1 cellular context compared by ENCODE assay signal in the genomic region with DNA sequence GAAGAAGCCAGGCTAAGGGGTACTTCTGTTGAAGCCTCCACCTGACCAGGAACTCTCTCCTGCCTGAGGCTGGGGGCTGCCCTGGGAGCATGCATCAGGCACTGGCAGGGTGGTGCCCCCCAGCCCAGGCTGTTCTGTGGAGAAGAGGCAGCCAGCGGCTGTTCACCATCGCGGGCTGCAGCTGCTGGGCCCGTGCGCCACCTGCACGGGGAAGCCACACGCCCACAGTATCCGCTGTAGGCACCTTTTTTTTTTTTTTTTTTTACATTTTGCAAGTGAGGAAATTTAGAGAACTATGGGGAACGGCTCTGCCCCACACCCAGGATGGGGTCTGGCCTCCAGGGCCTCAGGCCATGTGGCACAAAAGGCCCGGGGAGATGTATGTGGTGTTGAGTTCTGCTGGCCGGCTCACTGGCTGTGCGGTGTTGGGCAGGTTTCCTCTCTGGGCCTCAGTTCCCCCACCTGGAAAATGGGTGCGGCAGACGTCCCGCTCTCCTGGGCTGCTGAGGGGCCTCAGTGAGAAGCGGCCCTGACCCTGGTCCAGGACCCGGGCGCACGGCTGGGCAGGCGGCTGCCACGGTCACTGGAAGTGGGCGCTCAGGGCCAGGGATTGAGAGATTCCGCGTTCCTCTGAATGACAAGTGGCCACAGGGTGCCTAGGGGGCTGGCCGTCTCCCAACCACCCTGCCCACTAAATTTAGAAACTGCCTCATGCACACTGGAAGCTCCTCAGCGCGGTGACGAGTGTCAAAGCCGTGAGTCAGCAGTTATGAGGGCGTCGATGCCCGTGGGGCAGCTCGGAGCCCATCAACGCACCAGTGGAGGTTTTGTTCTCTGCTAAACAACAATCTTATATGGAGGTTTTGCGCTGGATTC.
TF ChIP-seq lines count a peak whose summit lies in the region.

No MANE protein-coding gene starts in this region.

TF ChIP-seq in GM23338, 12 proteins besides CTCF, POLR2A, EP300 and RAD21 (continued from another document):
- TF ChIP-seq, protein P1, sequence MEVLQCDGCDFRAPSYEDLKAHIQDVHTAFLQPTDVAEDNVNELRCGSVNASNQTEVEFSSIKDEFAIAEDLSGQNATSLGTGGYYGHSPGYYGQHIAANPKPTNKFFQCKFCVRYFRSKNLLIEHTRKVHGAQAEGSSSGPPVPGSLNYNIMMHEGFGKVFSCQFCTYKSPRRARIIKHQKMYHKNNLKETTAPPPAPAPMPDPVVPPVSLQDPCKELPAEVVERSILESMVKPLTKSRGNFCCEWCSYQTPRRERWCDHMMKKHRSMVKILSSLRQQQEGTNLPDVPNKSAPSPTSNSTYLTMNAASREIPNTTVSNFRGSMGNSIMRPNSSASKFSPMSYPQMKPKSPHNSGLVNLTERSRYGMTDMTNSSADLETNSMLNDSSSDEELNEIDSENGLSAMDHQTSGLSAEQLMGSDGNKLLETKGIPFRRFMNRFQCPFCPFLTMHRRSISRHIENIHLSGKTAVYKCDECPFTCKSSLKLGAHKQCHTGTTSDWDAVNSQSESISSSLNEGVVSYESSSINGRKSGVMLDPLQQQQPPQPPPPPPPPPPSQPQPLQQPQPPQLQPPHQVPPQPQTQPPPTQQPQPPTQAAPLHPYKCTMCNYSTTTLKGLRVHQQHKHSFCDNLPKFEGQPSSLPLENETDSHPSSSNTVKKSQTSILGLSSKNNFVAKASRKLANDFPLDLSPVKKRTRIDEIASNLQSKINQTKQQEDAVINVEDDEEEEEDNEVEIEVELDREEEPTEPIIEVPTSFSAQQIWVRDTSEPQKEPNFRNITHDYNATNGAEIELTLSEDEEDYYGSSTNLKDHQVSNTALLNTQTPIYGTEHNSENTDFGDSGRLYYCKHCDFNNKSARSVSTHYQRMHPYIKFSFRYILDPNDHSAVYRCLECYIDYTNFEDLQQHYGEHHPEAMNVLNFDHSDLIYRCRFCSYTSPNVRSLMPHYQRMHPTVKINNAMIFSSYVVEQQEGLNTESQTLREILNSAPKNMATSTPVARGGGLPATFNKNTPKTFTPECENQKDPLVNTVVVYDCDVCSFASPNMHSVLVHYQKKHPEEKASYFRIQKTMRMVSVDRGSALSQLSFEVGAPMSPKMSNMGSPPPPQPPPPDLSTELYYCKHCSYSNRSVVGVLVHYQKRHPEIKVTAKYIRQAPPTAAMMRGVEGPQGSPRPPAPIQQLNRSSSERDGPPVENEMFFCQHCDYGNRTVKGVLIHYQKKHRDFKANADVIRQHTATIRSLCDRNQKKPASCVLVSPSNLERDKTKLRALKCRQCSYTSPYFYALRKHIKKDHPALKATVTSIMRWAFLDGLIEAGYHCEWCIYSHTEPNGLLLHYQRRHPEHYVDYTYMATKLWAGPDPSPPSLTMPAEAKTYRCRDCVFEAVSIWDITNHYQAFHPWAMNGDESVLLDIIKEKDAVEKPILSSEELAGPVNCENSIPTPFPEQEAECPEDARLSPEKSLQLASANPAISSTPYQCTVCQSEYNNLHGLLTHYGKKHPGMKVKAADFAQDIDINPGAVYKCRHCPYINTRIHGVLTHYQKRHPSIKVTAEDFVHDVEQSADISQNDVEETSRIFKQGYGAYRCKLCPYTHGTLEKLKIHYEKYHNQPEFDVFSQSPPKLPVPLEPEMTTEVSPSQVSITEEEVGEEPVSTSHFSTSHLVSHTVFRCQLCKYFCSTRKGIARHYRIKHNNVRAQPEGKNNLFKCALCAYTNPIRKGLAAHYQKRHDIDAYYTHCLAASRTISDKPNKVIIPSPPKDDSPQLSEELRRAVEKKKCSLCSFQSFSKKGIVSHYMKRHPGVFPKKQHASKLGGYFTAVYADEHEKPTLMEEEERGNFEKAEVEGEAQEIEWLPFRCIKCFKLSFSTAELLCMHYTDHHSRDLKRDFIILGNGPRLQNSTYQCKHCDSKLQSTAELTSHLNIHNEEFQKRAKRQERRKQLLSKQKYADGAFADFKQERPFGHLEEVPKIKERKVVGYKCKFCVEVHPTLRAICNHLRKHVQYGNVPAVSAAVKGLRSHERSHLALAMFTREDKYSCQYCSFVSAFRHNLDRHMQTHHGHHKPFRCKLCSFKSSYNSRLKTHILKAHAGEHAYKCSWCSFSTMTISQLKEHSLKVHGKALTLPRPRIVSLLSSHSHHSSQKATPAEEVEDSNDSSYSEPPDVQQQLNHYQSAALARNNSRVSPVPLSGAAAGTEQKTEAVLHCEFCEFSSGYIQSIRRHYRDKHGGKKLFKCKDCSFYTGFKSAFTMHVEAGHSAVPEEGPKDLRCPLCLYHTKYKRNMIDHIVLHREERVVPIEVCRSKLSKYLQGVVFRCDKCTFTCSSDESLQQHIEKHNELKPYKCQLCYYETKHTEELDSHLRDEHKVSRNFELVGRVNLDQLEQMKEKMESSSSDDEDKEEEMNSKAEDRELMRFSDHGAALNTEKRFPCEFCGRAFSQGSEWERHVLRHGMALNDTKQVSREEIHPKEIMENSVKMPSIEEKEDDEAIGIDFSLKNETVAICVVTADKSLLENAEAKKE (CRISPR knock-in tag; IDR thresholded peaks at IDR 0.05): no peak
- TF ChIP-seq ZNF331 (CRISPR knock-in tag; IDR thresholded peaks at IDR 0.05; ENCODE audit: low read depth): no peak
- TF ChIP-seq CREB1 (CRISPR knock-in tag; IDR thresholded peaks at IDR 0.05; ENCODE audit: low read depth): no peak
- no peak for TF ChIP-seq JUNB (IDR thresholded peaks at IDR 0.05; ENCODE audit: unreplicated experiment)
- TF ChIP-seq, protein P2, sequence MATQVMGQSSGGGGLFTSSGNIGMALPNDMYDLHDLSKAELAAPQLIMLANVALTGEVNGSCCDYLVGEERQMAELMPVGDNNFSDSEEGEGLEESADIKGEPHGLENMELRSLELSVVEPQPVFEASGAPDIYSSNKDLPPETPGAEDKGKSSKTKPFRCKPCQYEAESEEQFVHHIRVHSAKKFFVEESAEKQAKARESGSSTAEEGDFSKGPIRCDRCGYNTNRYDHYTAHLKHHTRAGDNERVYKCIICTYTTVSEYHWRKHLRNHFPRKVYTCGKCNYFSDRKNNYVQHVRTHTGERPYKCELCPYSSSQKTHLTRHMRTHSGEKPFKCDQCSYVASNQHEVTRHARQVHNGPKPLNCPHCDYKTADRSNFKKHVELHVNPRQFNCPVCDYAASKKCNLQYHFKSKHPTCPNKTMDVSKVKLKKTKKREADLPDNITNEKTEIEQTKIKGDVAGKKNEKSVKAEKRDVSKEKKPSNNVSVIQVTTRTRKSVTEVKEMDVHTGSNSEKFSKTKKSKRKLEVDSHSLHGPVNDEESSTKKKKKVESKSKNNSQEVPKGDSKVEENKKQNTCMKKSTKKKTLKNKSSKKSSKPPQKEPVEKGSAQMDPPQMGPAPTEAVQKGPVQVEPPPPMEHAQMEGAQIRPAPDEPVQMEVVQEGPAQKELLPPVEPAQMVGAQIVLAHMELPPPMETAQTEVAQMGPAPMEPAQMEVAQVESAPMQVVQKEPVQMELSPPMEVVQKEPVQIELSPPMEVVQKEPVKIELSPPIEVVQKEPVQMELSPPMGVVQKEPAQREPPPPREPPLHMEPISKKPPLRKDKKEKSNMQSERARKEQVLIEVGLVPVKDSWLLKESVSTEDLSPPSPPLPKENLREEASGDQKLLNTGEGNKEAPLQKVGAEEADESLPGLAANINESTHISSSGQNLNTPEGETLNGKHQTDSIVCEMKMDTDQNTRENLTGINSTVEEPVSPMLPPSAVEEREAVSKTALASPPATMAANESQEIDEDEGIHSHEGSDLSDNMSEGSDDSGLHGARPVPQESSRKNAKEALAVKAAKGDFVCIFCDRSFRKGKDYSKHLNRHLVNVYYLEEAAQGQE (IDR thresholded peaks at IDR 0.05; ENCODE audit: unreplicated experiment): no peak
- TF ChIP-seq EZH2 (IDR thresholded peaks at IDR 0.05; ENCODE audit: low read depth, unreplicated experiment): no peak
- TF ChIP-seq NANOG (IDR thresholded peaks at IDR 0.05; ENCODE audit: borderline replicate concordance): no peak
- no peak for TF ChIP-seq EZH2phosphoT487 (IDR thresholded peaks at IDR 0.05; ENCODE audit: unreplicated experiment)
- TF ChIP-seq ZNF114 (CRISPR knock-in tag; IDR thresholded peaks at IDR 0.05): no peak
